9 cellular contexts compared by ENCODE assay signal in genomic region chr9:88502552-88503034, GRCh38. TPM values are rescaled to one million over a fixed set of nuclear protein-coding genes. Genes with fewer than 3 reads are reported as not detected.
"Had no signal": no experiment of that assay in that cellular context is flagged by ENCODE, and none has a peak within 500 bp of the region (broad histone marks: within the 10 kb centered on the region; RNA-seq: fewer than 3 reads in every experiment).

No MANE protein-coding gene starts in this region.

- H3K36me3 ChIP-seq: left ventricle myocardium inferior, thyroid gland had no signal

- H3K27ac ChIP-seq: dorsolateral prefrontal cortex, left ventricle myocardium inferior, parathyroid adenoma, thyroid gland had no signal

- H3K4me1 ChIP-seq: parathyroid adenoma, thyroid gland had no signal

- DNase-seq: activated naive CD4-positive, alpha-beta T cell treated with anti-CD3 and anti-CD28 coated beads, Interleukin-2, amount 50 U/mL, for 16 hours; dorsolateral prefrontal cortex; left ventricle myocardium inferior; stimulated activated CD4-positive, alpha-beta T cell treated with anti-CD3 and anti-CD28 coated beads, Interleukin-2, amount 100 ng/mL, for 48 hours; stimulated activated naive B cell treated with anti-CD40 and anti-IgM and Interleukin-4, amounts not matched to agents 10 μg/mL and 1 μg/mL and 100 μg/mL, for 72 hours; thyroid gland had no signal

- H3K4me3 ChIP-seq: dorsolateral prefrontal cortex, left ventricle myocardium inferior, thyroid gland had no signal

- H3K27me3 ChIP-seq: dorsolateral prefrontal cortex, thyroid gland had no signal

- ATAC-seq: activated CD4-positive, CD25-positive, alpha-beta regulatory T cell treated with anti-CD3 and anti-CD28 coated beads, Interleukin-2, amount 50 U/mL, for 24 hours; stimulated activated naive B cell treated with anti-CD40 and anti-IgM and Interleukin-4, amounts not matched to agents 10 μg/mL and 1 μg/mL and 100 μg/mL, for 72 hours had no signal

- H3K9me3 ChIP-seq: left ventricle myocardium inferior, thyroid gland had no signal

RNA-seq across cellular contexts. Expression of gene NXNL2, which starts 32.4 kb away (rescaled TPM):
- total RNA-seq: SK-MEL-5 had no signal
